16 cellular contexts compared by ENCODE assay signal in the genomic region with DNA sequence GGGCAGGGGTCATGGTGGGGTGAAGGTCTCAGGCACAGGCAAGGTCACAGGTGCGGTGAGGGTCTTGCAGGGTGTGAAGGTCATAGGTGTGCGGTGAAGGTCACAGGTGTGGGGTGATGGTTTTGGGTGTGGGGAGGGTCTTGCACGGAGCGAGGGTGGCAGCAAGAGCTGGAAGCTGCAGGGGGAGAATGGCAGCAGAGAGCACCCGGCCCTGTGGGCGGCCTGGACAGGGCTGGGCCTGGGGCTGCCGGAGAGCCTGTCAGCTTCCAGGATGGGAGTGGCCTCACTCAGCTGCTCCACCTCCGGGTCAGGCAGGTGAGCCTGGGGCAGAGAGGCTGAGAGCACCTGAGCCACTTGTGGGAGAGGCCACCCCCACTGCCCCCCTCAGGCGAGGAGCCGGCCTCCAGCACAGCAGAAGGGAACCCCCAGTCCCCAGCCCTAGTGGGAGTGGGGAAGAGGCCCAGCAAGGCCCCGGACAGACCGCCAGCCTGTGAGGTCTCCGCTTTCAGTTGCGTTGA. TPM values are rescaled to one million over a fixed set of nuclear protein-coding genes. Genes with fewer than 3 reads are reported as not detected.
DNase-seq lines count a peak whose midpoint lies in the region; ATAC-seq and TF ChIP-seq lines count a peak whose summit lies in the region.
"Had no signal": no experiment of that assay in that cellular context is flagged by ENCODE, and none has a peak within 500 bp of the region (broad histone marks: within the 10 kb centered on the region; RNA-seq: fewer than 3 reads in every experiment).

No MANE protein-coding gene starts in this region.

- H3K4me3 ChIP-seq in spleen, result no peak overlapping the region
- H3K4me3 ChIP-seq in osteoblast (ENCODE audit: insufficient read depth, low read length), result no peak overlapping the region
- H3K4me3 ChIP-seq: gastrocnemius medialis, vagina had no signal

- TF ChIP-seq CTCF in spleen (IDR thresholded peaks at IDR 0.05 in 8 of 11, conservative IDR thresholded peaks at IDR 0.05 in 3 of 11), result no peak
- no peak for TF ChIP-seq CTCF in osteoblast (IDR thresholded peaks at IDR 0.05; ENCODE audit: extremely low read depth, low read depth, low read length)

- WGBS in spleen, 5 donors, result 86 to 92% (median 87%) methylated on average over 12 to 14 of the region's 14 CpGs

- H2AFZ ChIP-seq in osteoblast (ENCODE audit: low read length), result no peak overlapping the region

- H3K4me3 Mint-ChIP-seq in activated CD4-positive, alpha-beta T cell treated with anti-CD3 and anti-CD28 coated beads, Interleukin-2, amount 10 ng/mL, durations not matched to agents 7 days and 5 days, result no peak overlapping the region
- H3K4me3 Mint-ChIP-seq: CD8-positive, alpha-beta memory T cell; stimulated activated naive CD8-positive, alpha-beta T cell treated with anti-CD3 and anti-CD28 coated beads, Interleukin-15, amount 100 ng/mL, for 72 hours; T-cell had no signal

- H3K27me3 Mint-ChIP-seq in activated CD4-positive, alpha-beta T cell treated with anti-CD3 and anti-CD28 coated beads, Interleukin-2, amount 10 ng/mL, durations not matched to agents 7 days and 5 days, result no peaks in the 10 kb centered on the region
- H3K27me3 Mint-ChIP-seq: CD8-positive, alpha-beta memory T cell; stimulated activated naive CD8-positive, alpha-beta T cell treated with anti-CD3 and anti-CD28 coated beads, Interleukin-15, amount 100 ng/mL, for 72 hours; T-cell had no signal

- DNase-seq in activated CD4-positive, alpha-beta T cell treated with anti-CD3 and anti-CD28 coated beads, Interleukin-2, amount 10 ng/mL, durations not matched to agents 7 days and 5 days, result no peak
- DNase-seq in activated CD4-positive, alpha-beta T cell treated with anti-CD3 and anti-CD28 coated beads for 48 hours, result no peak
- DNase-seq in NCI-H510A (lab: John Stamatoyannopoulos, UW), result peak; percentile 49
- no peak for DNase-seq in left colon
- peak; percentile 64 for DNase-seq in spleen
- DNase-seq in superior temporal gyrus (ENCODE audit: extremely low spot score), result no peak
- no peak for DNase-seq in osteoblast (ENCODE audit: insufficient read length, low spot score, missing footprints)
- DNase-seq in DMS 273 treated with DMSO at 0.1 percent for 48 hours (lab: John Stamatoyannopoulos, UW), result no peak
- DNase-seq: amniotic stem cell; NCI-H1930; stimulated activated naive CD8-positive, alpha-beta T cell treated with anti-CD3 and anti-CD28 coated beads, Interleukin-15, amount 100 ng/mL, for 72 hours; T-cell had no signal

- intact Hi-C loops in left colon (cut with DNase I, micrococcal nuclease) (no loop called here), spleen (cut with DNase I; ENCODE audit: low total_unique reads) (no loop called here)

- H3K27me3 ChIP-seq in spleen (replicated peaks in 1 of 7) (no peaks in the 10 kb centered on the region), osteoblast (ENCODE audit: insufficient read depth, low read length) (no peaks in the 10 kb centered on the region)
- H3K27me3 ChIP-seq: gastrocnemius medialis, vagina had no signal

- H3K36me3 ChIP-seq in spleen, result peaks cover 0 to 20% (median under 1%) of the 10 kb centered on the region in 6 donors
- H3K36me3 ChIP-seq in osteoblast (ENCODE audit: insufficient read depth, low read length), result no peaks in the 10 kb centered on the region
- H3K36me3 ChIP-seq: vagina had no signal

- H3K27ac ChIP-seq in spleen (no peak overlapping the region), osteoblast (ENCODE audit: low read depth, low read length) (no peak overlapping the region)
- H3K27ac ChIP-seq: gastrocnemius medialis, vagina had no signal

- no peaks in the 10 kb centered on the region for H3K36me3 Mint-ChIP-seq in activated CD4-positive, alpha-beta T cell treated with anti-CD3 and anti-CD28 coated beads, Interleukin-2, amount 10 ng/mL, durations not matched to agents 7 days and 5 days (ENCODE audit: low read depth)
- H3K36me3 Mint-ChIP-seq: T-cell had no signal

- H3K9me3 ChIP-seq in spleen (no peaks in the 10 kb centered on the region), osteoblast (ENCODE audit: low read depth, low read length) (no peaks in the 10 kb centered on the region)
- H3K9me3 ChIP-seq: gastrocnemius medialis, vagina had no signal

- H4K20me1 ChIP-seq in osteoblast (ENCODE audit: insufficient read depth, low read length), result no peaks in the 10 kb centered on the region

- CTCF ChIA-PET in activated CD4-positive, alpha-beta T cell treated with anti-CD3 and anti-CD28 coated beads, Interleukin-2, amount 10 ng/mL, durations not matched to agents 7 days and 5 days (lab: Charles Lee), result no interaction called here

- peak; percentile 46 for ATAC-seq in left colon
- ATAC-seq: gastrocnemius medialis, T-cell had no signal

- H3K4me2 ChIP-seq in osteoblast (ENCODE audit: insufficient read depth, low read length), result no peak overlapping the region

- peak overlapping the region; percentile 54 for H3K27ac Mint-ChIP-seq in activated CD4-positive, alpha-beta T cell treated with anti-CD3 and anti-CD28 coated beads, Interleukin-2, amount 10 ng/mL, durations not matched to agents 7 days and 5 days
- H3K27ac Mint-ChIP-seq: CD8-positive, alpha-beta memory T cell; T-cell had no signal

- POLR2A ChIA-PET in activated CD4-positive, alpha-beta T cell treated with anti-CD3 and anti-CD28 coated beads, Interleukin-2, amount 10 ng/mL, durations not matched to agents 7 days and 5 days (lab: Charles Lee), result no interaction called here

- H3K9me3 Mint-ChIP-seq in activated CD4-positive, alpha-beta T cell treated with anti-CD3 and anti-CD28 coated beads, Interleukin-2, amount 10 ng/mL, durations not matched to agents 7 days and 5 days, result no peaks in the 10 kb centered on the region
- H3K9me3 Mint-ChIP-seq: activated T-helper 2 cell treated with anti-CD3 and anti-CD28 coated beads, Interferon-gamma antibody, Interleukin-2, Interleukin-4, amounts not matched to agents 10 μg/mL and 5 μg/mL and 100 μg/mL, durations not matched to agents 14 hours and 24 hours and 36 hours; stimulated activated naive CD8-positive, alpha-beta T cell treated with anti-CD3 and anti-CD28 coated beads, Interleukin-15, amount 100 ng/mL, for 72 hours; T-cell had no signal

- no peak for TF ChIP-seq POLR2A in spleen (IDR thresholded peaks at IDR 0.05)

- H3K4me1 ChIP-seq in spleen (peaks cover 0 to 6% (median 0%) of the 10 kb centered on the region in 6 donors), osteoblast (ENCODE audit: insufficient read depth, low read length) (no peaks in the 10 kb centered on the region)
- H3K4me1 ChIP-seq: gastrocnemius medialis, vagina had no signal

- H3K4me1 Mint-ChIP-seq in activated CD4-positive, alpha-beta T cell treated with anti-CD3 and anti-CD28 coated beads, Interleukin-2, amount 10 ng/mL, durations not matched to agents 7 days and 5 days, result no peaks in the 10 kb centered on the region
- H3K4me1 Mint-ChIP-seq: T-cell had no signal

- H3K79me2 ChIP-seq in osteoblast (ENCODE audit: insufficient read depth, low read length), result no peaks in the 10 kb centered on the region

RNA-seq across cellular contexts. Expression of a gene that starts 1.5 kb away (rescaled TPM):
- under 1 TPM; 0.87 to 0.94 TPM for total RNA-seq in activated CD4-positive, alpha-beta T cell treated with anti-CD3 and anti-CD28 coated beads, Interleukin-2, amount 10 ng/mL, durations not matched to agents 7 days and 5 days
- total RNA-seq in left colon (under 1 TPM; 0.73 to 0.82 TPM), spleen (1 to 10 TPM; 1.4 to 2.8 (median 2.2) TPM), osteoblast (0.59 and 0.72 TPM in 2 replicates)
- polyA plus RNA-seq in spleen, result 1 to 10 TPM in 1 of 3 donors, under 1 TPM in 2; 0.41 to 1.0 (median 0.90) TPM
- polyA plus RNA-seq: CD8-positive, alpha-beta memory T cell had no signal

RNA-seq across cellular contexts. Expression of a gene that starts 42.3 kb away (rescaled TPM):
- total RNA-seq in activated CD4-positive, alpha-beta T cell treated with anti-CD3 and anti-CD28 coated beads, Interleukin-2, amount 10 ng/mL, durations not matched to agents 7 days and 5 days, result 10 to 100 TPM in 1 of 2 experiments, 1 to 10 TPM in 1; 9.7 to 10.9 TPM
- total RNA-seq in left colon, result 10 to 100 TPM; 21.5 to 23.5 TPM
- 10 to 100 TPM; 12.0 to 36.2 (median 18.8) TPM for total RNA-seq in spleen
- 10 to 100 TPM in 2 of 3 donors, 1 to 10 TPM in 1; 7.5 to 26.5 (median 23.1) TPM for polyA plus RNA-seq in spleen
- total RNA-seq in osteoblast, result 19.2 and 61.2 TPM in 2 replicates

Comparison
In these comparisons a context has a peak if more than half of its experiments do, and no peak if none do; other contexts are left out.
1. DNase-seq: peak in NCI-H510A (single experiment) and spleen (single experiment); none in activated CD4-positive, alpha-beta T cell treated with anti-CD3 and anti-CD28 coated beads, Interleukin-2, amount 10 ng/mL, durations not matched to agents 7 days and 5 days (single experiment), activated CD4-positive, alpha-beta T cell treated with anti-CD3 and anti-CD28 coated beads for 48 hours (single experiment), left colon (0 of 2), superior temporal gyrus (single experiment), osteoblast (single experiment) and DMS 273 treated with DMSO at 0.1 percent for 48 hours (single experiment).